1 cellular context compared by ENCODE assay signal in genomic region chr2:109513749-109514588, GRCh38.
TF ChIP-seq lines count a peak whose summit lies in the region.

No MANE protein-coding gene starts in this region.

TF ChIP-seq in GM23338, 12 proteins besides CTCF, POLR2A, EP300 and RAD21 (continued from another document):
- TF ChIP-seq ZNF462 (CRISPR knock-in tag; IDR thresholded peaks at IDR 0.05) (no peak), POLR2AphosphoS5 (IDR thresholded peaks at IDR 0.05; ENCODE audit: low read depth) (no peak), NANOG (IDR thresholded peaks at IDR 0.05; ENCODE audit: borderline replicate concordance) (no peak), REST (IDR thresholded peaks at IDR 0.05; ENCODE audit: unreplicated experiment) (no peak), STAT1 (IDR thresholded peaks at IDR 0.05; ENCODE audit: unreplicated experiment) (no peak), CREB1 (CRISPR knock-in tag; IDR thresholded peaks at IDR 0.05; ENCODE audit: low read depth) (no peak), ZNF114 (CRISPR knock-in tag; IDR thresholded peaks at IDR 0.05) (no peak)
